Comparison of ENCODE assay signal across 1 cellular context in the genomic region with DNA sequence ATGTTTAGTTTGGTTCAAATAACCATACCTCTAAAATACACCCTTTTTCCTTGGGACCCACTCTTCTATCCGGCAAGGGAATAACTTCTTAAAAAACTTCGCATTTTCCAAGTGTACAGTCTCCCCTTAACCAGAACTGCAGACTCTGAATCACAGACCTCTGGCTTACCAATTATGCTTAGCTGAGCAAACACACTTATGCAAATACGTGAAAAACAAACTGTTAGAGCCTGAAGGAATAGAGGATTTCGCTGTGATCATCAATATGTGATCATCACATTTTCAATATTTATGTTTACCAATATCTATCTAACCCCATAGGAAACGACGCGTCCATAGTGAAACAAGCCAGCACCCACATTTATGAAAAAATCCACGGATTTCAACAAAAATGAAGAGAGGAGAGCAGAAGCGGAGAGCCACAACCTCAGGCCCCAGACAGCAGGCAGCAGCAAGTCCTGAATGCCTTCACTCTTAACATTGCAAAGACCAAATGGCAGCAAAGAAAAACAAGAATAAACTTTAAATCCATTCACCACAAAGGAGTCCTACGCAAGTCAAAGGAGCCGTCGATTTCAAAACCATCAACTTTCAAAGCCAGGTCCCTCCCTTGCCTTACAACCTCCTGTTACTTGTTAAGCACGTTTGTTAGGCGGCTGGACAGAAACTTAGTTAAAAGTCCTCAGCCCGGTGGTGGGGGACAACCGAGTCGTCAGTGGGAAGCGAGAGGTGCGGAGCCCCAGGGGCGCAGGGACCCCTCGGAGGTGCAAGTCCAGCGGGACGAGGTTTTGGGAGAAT.
TF ChIP-seq lines count a peak whose summit lies in the region.

No MANE protein-coding gene starts in this region.

TF ChIP-seq in liver, 16 proteins besides CTCF, POLR2A, EP300 and RAD21 (continued from another document):
- TF ChIP-seq SP1 (IDR thresholded peaks at IDR 0.05) = no peak
- TF ChIP-seq FOXA1 (IDR thresholded peaks at IDR 0.05) = no peak
- TF ChIP-seq, protein P1, sequence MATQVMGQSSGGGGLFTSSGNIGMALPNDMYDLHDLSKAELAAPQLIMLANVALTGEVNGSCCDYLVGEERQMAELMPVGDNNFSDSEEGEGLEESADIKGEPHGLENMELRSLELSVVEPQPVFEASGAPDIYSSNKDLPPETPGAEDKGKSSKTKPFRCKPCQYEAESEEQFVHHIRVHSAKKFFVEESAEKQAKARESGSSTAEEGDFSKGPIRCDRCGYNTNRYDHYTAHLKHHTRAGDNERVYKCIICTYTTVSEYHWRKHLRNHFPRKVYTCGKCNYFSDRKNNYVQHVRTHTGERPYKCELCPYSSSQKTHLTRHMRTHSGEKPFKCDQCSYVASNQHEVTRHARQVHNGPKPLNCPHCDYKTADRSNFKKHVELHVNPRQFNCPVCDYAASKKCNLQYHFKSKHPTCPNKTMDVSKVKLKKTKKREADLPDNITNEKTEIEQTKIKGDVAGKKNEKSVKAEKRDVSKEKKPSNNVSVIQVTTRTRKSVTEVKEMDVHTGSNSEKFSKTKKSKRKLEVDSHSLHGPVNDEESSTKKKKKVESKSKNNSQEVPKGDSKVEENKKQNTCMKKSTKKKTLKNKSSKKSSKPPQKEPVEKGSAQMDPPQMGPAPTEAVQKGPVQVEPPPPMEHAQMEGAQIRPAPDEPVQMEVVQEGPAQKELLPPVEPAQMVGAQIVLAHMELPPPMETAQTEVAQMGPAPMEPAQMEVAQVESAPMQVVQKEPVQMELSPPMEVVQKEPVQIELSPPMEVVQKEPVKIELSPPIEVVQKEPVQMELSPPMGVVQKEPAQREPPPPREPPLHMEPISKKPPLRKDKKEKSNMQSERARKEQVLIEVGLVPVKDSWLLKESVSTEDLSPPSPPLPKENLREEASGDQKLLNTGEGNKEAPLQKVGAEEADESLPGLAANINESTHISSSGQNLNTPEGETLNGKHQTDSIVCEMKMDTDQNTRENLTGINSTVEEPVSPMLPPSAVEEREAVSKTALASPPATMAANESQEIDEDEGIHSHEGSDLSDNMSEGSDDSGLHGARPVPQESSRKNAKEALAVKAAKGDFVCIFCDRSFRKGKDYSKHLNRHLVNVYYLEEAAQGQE (IDR thresholded peaks at IDR 0.05) = no peak
